In the genomic region with DNA sequence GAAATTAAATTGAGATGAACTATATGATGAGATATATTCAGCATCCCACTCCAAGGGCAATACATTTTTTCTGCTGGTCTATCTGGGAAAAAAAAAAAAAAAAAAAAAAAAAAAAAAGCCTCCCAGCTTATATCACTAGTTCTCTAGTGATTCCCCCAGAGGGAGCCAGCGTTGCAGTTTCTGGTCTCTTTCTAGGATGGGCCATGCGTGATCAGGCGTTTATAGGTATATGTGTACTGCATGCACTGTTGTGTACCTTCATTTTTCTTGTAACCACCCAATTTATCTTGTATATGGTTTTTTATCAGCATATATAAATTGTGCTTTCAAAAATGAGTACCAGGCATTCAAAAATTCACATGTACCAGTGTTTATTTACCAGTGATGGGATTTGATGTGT, we compare ENCODE assay signal across 9 cellular contexts. TPM values are rescaled to one million over a fixed set of nuclear protein-coding genes. Genes with fewer than 3 reads are reported as not detected.
A peak's percentile ranks its signal among the peaks of the same experiment; 100 is the strongest.
DNase-seq lines count a peak whose midpoint lies in the region; ATAC-seq, FAIRE-seq and TF ChIP-seq lines count a peak whose summit lies in the region.
"Had no signal": no experiment of that assay in that cellular context is flagged by ENCODE, and none has a peak within 500 bp of the region (broad histone marks: within the 10 kb centered on the region; RNA-seq: fewer than 3 reads in every experiment).

No MANE protein-coding gene starts in this region.

- POLR2A ChIA-PET in HepG2 (lab: Yijun Ruan, JAX) = interaction anchor here (0.9 kb wide), 1 partner anchor 42 kb away, joined by 4 read pairs; no protein-coding TSS in a partner anchor
- POLR2A ChIA-PET in CD4-positive, alpha-beta memory T cell (lab: Charles Lee; ENCODE audit: partially characterized antibody) = no interaction called here
- POLR2A ChIA-PET in CD8-positive, alpha-beta T cell (lab: Charles Lee) = no interaction called here

- H3K27ac ChIP-seq in SK-N-MC (peak overlapping the region; percentile 87), HepG2 (ENCODE audit: extremely low read length, insufficient read depth, low read length) (no peak overlapping the region)
- no peak overlapping the region for H3K27ac ChIP-seq in CD4-positive, alpha-beta memory T cell (ENCODE audit: low read depth, low read length)
- H3K27ac ChIP-seq in CD8-positive, alpha-beta T cell (ENCODE audit: low read depth, low read length) = no peak overlapping the region
- H3K27ac ChIP-seq: BLaER1 had no signal

- no peak overlapping the region for H3K4me2 ChIP-seq in HepG2 (ENCODE audit: low read depth, low read length)
- H3K4me2 ChIP-seq: BLaER1 had no signal

- no peak overlapping the region for H3K4me3 Mint-ChIP-seq in CD4-positive, alpha-beta memory T cell
- no peak overlapping the region for H3K4me3 Mint-ChIP-seq in CD8-positive, alpha-beta T cell

- peaks cover 7 to 23% of the 10 kb centered on the region in 2 donors for H3K27me3 Mint-ChIP-seq in CD4-positive, alpha-beta memory T cell
- H3K27me3 Mint-ChIP-seq in CD8-positive, alpha-beta T cell (ENCODE audit: low read depth) = peaks cover 10% of the 10 kb centered on the region

- intact Hi-C loops in HepG2 (cut with micrococcal nuclease; ENCODE audit: unreplicated experiment) = loop anchor here (1.0 kb wide), 2 partner anchors 43 to 67 kb away; no protein-coding TSS in a partner anchor
- intact Hi-C loops in CD4-positive, alpha-beta memory T cell (cut with micrococcal nuclease) = loop anchor here (5.0 kb wide), 1 partner anchor 44 kb away; no protein-coding TSS in a partner anchor
- intact Hi-C loops in CD8-positive, alpha-beta T cell (cut with DNase I, micrococcal nuclease) = no loop called here

- H3K36me3 ChIP-seq in SK-N-MC (ENCODE audit: insufficient read depth, low read length) = no peaks in the 10 kb centered on the region
- no peaks in the 10 kb centered on the region for H3K36me3 ChIP-seq in HepG2 (replicated peaks in 1 of 2; ENCODE audit: control insufficient read depth in 1 of 2, insufficient read depth in 2 of 2, low read length in 2 of 2)
- H3K36me3 ChIP-seq in CD4-positive, alpha-beta memory T cell (ENCODE audit: insufficient read depth, low read length) = no peaks in the 10 kb centered on the region
- no peaks in the 10 kb centered on the region for H3K36me3 ChIP-seq in CD8-positive, alpha-beta T cell (ENCODE audit: insufficient read depth, low read length)
- H3K36me3 ChIP-seq: BLaER1 had no signal

- in situ Hi-C loops in HepG2 (cut with HindIII; ENCODE audit: extremely low pct_ligation_motif_present, low pct_unique_long_range_greater_than_20kb) = no loop called here

- peaks cover 1 to 37% of the 10 kb centered on the region in 2 experiments; a peak in 4 of 5 replicates for H3K27me3 ChIP-seq in HepG2 (ENCODE audit: control insufficient read depth in 1 of 2, insufficient read depth in 2 of 2, low read length in 2 of 2)
- H3K27me3 ChIP-seq in CD4-positive, alpha-beta memory T cell (ENCODE audit: insufficient read depth, low read length) = no peaks in the 10 kb centered on the region
- H3K27me3 ChIP-seq in CD8-positive, alpha-beta T cell (ENCODE audit: insufficient read depth, low read length) = no peaks in the 10 kb centered on the region
- H3K27me3 ChIP-seq: BLaER1 had no signal

- peak; percentile 19 for DNase-seq in NCI-H146 (lab: John Stamatoyannopoulos, UW)
- no peak for DNase-seq in NCI-H146 treated with DMSO at 0.1 percent for 48 hours (lab: John Stamatoyannopoulos, UW; ENCODE audit: unreplicated experiment)
- DNase-seq in HT-29 (ENCODE audit: low spot score) = peak; percentile 63
- no peak for DNase-seq in SK-N-MC (ENCODE audit: low read depth, low spot score)
- DNase-seq in HepG2 (ENCODE audit: low spot score) = peak; percentile 74
- DNase-seq in CD4-positive, alpha-beta memory T cell = no peak
- DNase-seq in activated T-cell treated with anti-CD3 and anti-CD28 coated beads for 4 hours = no peak
- DNase-seq in CD8-positive, alpha-beta T cell = no peak

- no peak overlapping the region for H2AFZ ChIP-seq in HepG2 (ENCODE audit: low read length)

- H3K9ac ChIP-seq in SK-N-MC (ENCODE audit: insufficient read length) (no peak overlapping the region), HepG2 (ENCODE audit: insufficient read depth, low read depth, low read length) (no peak overlapping the region)
- H3K9ac ChIP-seq: BLaER1 had no signal

- no peak for TF ChIP-seq RAD21 in HepG2 (CRISPR knock-in tag; IDR thresholded peaks at IDR 0.05)

- H3K9me3 ChIP-seq in SK-N-MC (ENCODE audit: low read depth, low read length) (no peaks in the 10 kb centered on the region), HepG2 (ENCODE audit: low read length) (no peaks in the 10 kb centered on the region)
- H3K9me3 ChIP-seq in CD4-positive, alpha-beta memory T cell (ENCODE audit: control insufficient read depth in 1 of 2, low read length in 2 of 2) = no peaks in the 10 kb centered on the region
- no peaks in the 10 kb centered on the region for H3K9me3 ChIP-seq in CD8-positive, alpha-beta T cell (ENCODE audit: low read length)
- H3K9me3 ChIP-seq: BLaER1 had no signal

- no peaks in the 10 kb centered on the region for H3K4me1 Mint-ChIP-seq in CD4-positive, alpha-beta memory T cell
- no peaks in the 10 kb centered on the region for H3K4me1 Mint-ChIP-seq in CD8-positive, alpha-beta T cell (ENCODE audit: low read depth)

- no peaks in the 10 kb centered on the region for H3K36me3 Mint-ChIP-seq in CD4-positive, alpha-beta memory T cell
- H3K36me3 Mint-ChIP-seq in CD8-positive, alpha-beta T cell = no peaks in the 10 kb centered on the region

- TF ChIP-seq EP300 in HepG2 (IDR thresholded peaks at IDR 0.05; ENCODE audit: low read depth in 2 of 2, low read length in 2 of 2) (no peak), HepG2 (CRISPR knock-in tag; IDR thresholded peaks at IDR 0.05; ENCODE audit: borderline replicate concordance) (no peak)

- WGBS in HepG2 (ENCODE audit: low lambda C conversion rate) = 0% methylated on average over 3 of the region's 3 CpGs

- BruUV-seq in HepG2 (replicated peaks; lab: Mats Ljungman, UMichigan) = no TSS peak

- no peak overlapping the region for H3K27ac Mint-ChIP-seq in CD4-positive, alpha-beta memory T cell
- no peak overlapping the region for H3K27ac Mint-ChIP-seq in CD8-positive, alpha-beta T cell

- TF ChIP-seq POLR2A in HepG2 (IDR thresholded peaks at IDR 0.05; ENCODE audit: insufficient read depth in 1 of 2, low read depth in 2 of 2, low read length in 2 of 2) = no peak

- no peaks in the 10 kb centered on the region for H3K9me3 Mint-ChIP-seq in CD4-positive, alpha-beta memory T cell
- no peaks in the 10 kb centered on the region for H3K9me3 Mint-ChIP-seq in CD8-positive, alpha-beta T cell

- no peaks in the 10 kb centered on the region for H4K20me1 ChIP-seq in HepG2 (ENCODE audit: insufficient read depth, low read length)
- H4K20me1 ChIP-seq: BLaER1 had no signal

- peak; percentile 43 for TF ChIP-seq CTCF in HepG2 (CRISPR knock-in tag; IDR thresholded peaks at IDR 0.05)
- no peak for TF ChIP-seq CTCF in CD8-positive, alpha-beta T cell (IDR thresholded peaks at IDR 0.05)

- H3K4me3 ChIP-seq in SK-N-MC = no peak overlapping the region
- no peak overlapping the region for H3K4me3 ChIP-seq in HepG2 (replicated peaks in 1 of 3; ENCODE audit: insufficient read depth in 1 of 3, low read depth in 2 of 3, low read length in 3 of 3)
- H3K4me3 ChIP-seq in CD4-positive, alpha-beta memory T cell (ENCODE audit: low read length in 2 of 2) = no peak overlapping the region
- H3K4me3 ChIP-seq in CD8-positive, alpha-beta T cell (ENCODE audit: low read depth, low read length) = no peak overlapping the region
- H3K4me3 ChIP-seq: BLaER1 had no signal

- ATAC-seq in HepG2 = peak; percentile 95
- ATAC-seq in CD8-positive, alpha-beta T cell = no peak

- FAIRE-seq in HepG2 (lab: Jason Lieb, UNC) = peak; percentile 56

- no peaks in the 10 kb centered on the region for H3K4me1 ChIP-seq in HepG2 (ENCODE audit: insufficient read depth, low read length)
- H3K4me1 ChIP-seq in CD4-positive, alpha-beta memory T cell (ENCODE audit: insufficient read depth, low read length) = no peaks in the 10 kb centered on the region
- H3K4me1 ChIP-seq in CD8-positive, alpha-beta T cell (ENCODE audit: insufficient read depth, low read length) = no peaks in the 10 kb centered on the region

- CTCF ChIA-PET in HepG2 (lab: Yijun Ruan, JAX; ENCODE audit: low intra/inter-chr PET ratio, low total read pairs) = interaction anchor here (1.1 to 2.0 kb wide), 3 partner anchors 42 to 89 kb away, joined by 5 to 6 read pairs (median 6); no protein-coding TSS in a partner anchor
- CTCF ChIA-PET in CD4-positive, alpha-beta memory T cell (lab: Charles Lee; ENCODE audit: partially characterized antibody) = no interaction called here
- CTCF ChIA-PET in CD8-positive, alpha-beta T cell (lab: Charles Lee) = no interaction called here

- H3K79me2 ChIP-seq in HepG2 (ENCODE audit: insufficient read depth, low read length) = no peaks in the 10 kb centered on the region

RNA-seq across cellular contexts. Expression of a gene that starts 35.1 kb away (rescaled TPM):
- total RNA-seq in HT-29 (2014; rRNA removed; shearing (Covaris generic)) = not detected in 2 replicates
- total RNA-seq in HepG2 (2016; rRNA removed; fragmentation: Illumina TruSeq; extraction: Trizol) = not detected in 2 replicates
- total RNA-seq in HepG2 (2016; cell fraction: cytosol; rRNA removed; fragmentation: Illumina TruSeq; extraction: Trizol; ENCODE audit: low read depth) = not detected in 2 replicates
- total RNA-seq in HepG2 (2016; cell fraction: insoluble cytoplasmic fraction; rRNA removed; fragmentation: Illumina TruSeq; extraction: Trizol) = not detected in 2 replicates
- not detected in 2 replicates for total RNA-seq in HepG2 (2016; cell fraction: membrane; rRNA removed; fragmentation: Illumina TruSeq; extraction: Trizol)
- not detected in 2 replicates for total RNA-seq in HepG2 (2016; cell fraction: nucleus; rRNA removed; fragmentation: Illumina TruSeq; extraction: Trizol)
- not detected in 2 replicates for polyA plus RNA-seq in HepG2 (2011; rRNA removed)
- polyA plus RNA-seq in HepG2 (2011; cell fraction: cytosol; rRNA removed) = not detected in 2 replicates
- polyA plus RNA-seq in HepG2 (2011; cell fraction: nucleus; rRNA removed) = not detected in 2 replicates
- polyA plus RNA-seq in HepG2 (2012) = not detected in 2 replicates
- not detected in 2 replicates for polyA plus RNA-seq in HepG2 (2016; cell fraction: cytosol; fragmentation: Illumina TruSeq; extraction: Trizol; ENCODE audit: low read depth)
- polyA plus RNA-seq in HepG2 (2016; cell fraction: insoluble cytoplasmic fraction; fragmentation: Illumina TruSeq; extraction: Trizol; ENCODE audit: low read depth) = not detected in 2 replicates
- polyA plus RNA-seq in HepG2 (2016; cell fraction: membrane; fragmentation: Illumina TruSeq; extraction: Trizol; ENCODE audit: low read depth) = not detected in 2 replicates
- not detected in 2 replicates for polyA plus RNA-seq in HepG2 (2016; cell fraction: nucleus; fragmentation: Illumina TruSeq; extraction: Trizol; ENCODE audit: insufficient read depth, low read depth)
- not detected in 2 replicates for polyA minus RNA-seq in HepG2 (2011; rRNA and poly(A)+ RNA removed; ENCODE audit: low replicate concordance)
- polyA minus RNA-seq in HepG2 (2011; cell fraction: cytosol; rRNA and poly(A)+ RNA removed) = not detected in 2 replicates
- not detected in 2 replicates for polyA minus RNA-seq in HepG2 (2011; cell fraction: nucleus; rRNA and poly(A)+ RNA removed)
- total RNA-seq in CD4-positive, alpha-beta memory T cell = not detected
- polyA plus RNA-seq in CD4-positive, alpha-beta memory T cell = not detected
- total RNA-seq in CD8-positive, alpha-beta T cell = not detected

Comparison
In these comparisons a context has a peak if more than half of its experiments do, and no peak if none do; other contexts are left out.
1. DNase-seq: peak in NCI-H146 (single experiment), HT-29 (single experiment) and HepG2 (single experiment); none in NCI-H146 treated with DMSO at 0.1 percent for 48 hours (single experiment), SK-N-MC (single experiment), CD4-positive, alpha-beta memory T cell (0 of 5), activated T-cell treated with anti-CD3 and anti-CD28 coated beads for 4 hours (single experiment) and CD8-positive, alpha-beta T cell (0 of 7).
2. intact Hi-C loops: an anchor here in HepG2 (1.0 kb wide) and CD4-positive, alpha-beta memory T cell (5.0 kb wide); none called in CD8-positive, alpha-beta T cell.